In the genomic region with DNA sequence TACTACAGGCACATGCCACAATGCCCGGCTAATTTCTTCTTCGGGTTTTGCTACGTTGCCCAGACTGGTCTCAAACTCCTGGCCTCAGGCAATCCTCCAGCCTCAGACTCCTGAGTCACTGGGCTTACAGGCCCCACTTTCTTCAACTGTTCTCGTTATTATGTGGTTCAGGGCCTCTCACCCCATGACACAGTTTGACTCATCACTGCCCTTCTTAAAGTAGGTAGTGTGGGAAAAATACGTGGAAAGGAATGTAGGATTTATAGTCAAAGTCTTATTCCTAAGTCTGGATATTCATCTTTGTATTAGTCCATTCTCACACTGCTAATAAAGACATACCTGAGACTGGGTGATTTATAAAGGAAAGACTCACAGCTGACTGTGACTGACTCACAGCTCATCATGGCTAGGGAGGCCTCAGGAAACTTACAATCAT, we compare ENCODE assay signal across 12 cellular contexts.
A peak's percentile ranks its signal among the peaks of the same experiment; 100 is the strongest.
DNase-seq lines count a peak whose midpoint lies in the region; ATAC-seq, FAIRE-seq and TF ChIP-seq lines count a peak whose summit lies in the region.
"Had no signal": no experiment of that assay in that cellular context is flagged by ENCODE, and none has a peak within 500 bp of the region (broad histone marks: within the 10 kb centered on the region; RNA-seq: fewer than 3 reads in every experiment).

No MANE protein-coding gene starts in this region.

- peak; percentile 92 for FAIRE-seq in RCC 7860 (lab: Jason Lieb, UNC)
- FAIRE-seq: endometrium, GM18507 had no signal

- H3K4me3 ChIP-seq in retinal pigment epithelial cell (ENCODE audit: low read length): no peak overlapping the region
- H3K4me3 ChIP-seq: right lobe of liver, testis had no signal

- ATAC-seq in GM21390 (IDR thresholded peaks at IDR 0.05; ENCODE audit: unreplicated experiment) (no peak), GM21529 (IDR thresholded peaks at IDR 0.05; ENCODE audit: unreplicated experiment) (no peak)
- ATAC-seq: right lobe of liver had no signal

- no peak for TF ChIP-seq CTCF in retinal pigment epithelial cell (conservative IDR thresholded peaks at IDR 0.05; ENCODE audit: low read depth, low read length)

- peak overlapping the region; percentile 82 for H3K27ac ChIP-seq in epithelial cell of prostate
- H3K27ac ChIP-seq: right lobe of liver, testis had no signal

- DNase-seq in GM04503 (ENCODE audit: low read depth) (peak; percentile 69), RCC 7860 (ENCODE audit: low spot score) (peak; percentile 96), epithelial cell of prostate (ENCODE audit: low read depth, low spot score) (peak; percentile 98), retinal pigment epithelial cell (ENCODE audit: low read depth) (peak; percentile 63), NCI-H2107 treated with DMSO at 0.1 percent for 48 hours (lab: John Stamatoyannopoulos, UW; ENCODE audit: unreplicated experiment) (no peak)
- DNase-seq: activated CD8-positive, alpha-beta memory T cell treated with anti-CD3 and anti-CD28 coated beads, Interleukin-2, amount 50 U/mL, for 4 hours; right lobe of liver; testis had no signal
